In the genomic region with DNA sequence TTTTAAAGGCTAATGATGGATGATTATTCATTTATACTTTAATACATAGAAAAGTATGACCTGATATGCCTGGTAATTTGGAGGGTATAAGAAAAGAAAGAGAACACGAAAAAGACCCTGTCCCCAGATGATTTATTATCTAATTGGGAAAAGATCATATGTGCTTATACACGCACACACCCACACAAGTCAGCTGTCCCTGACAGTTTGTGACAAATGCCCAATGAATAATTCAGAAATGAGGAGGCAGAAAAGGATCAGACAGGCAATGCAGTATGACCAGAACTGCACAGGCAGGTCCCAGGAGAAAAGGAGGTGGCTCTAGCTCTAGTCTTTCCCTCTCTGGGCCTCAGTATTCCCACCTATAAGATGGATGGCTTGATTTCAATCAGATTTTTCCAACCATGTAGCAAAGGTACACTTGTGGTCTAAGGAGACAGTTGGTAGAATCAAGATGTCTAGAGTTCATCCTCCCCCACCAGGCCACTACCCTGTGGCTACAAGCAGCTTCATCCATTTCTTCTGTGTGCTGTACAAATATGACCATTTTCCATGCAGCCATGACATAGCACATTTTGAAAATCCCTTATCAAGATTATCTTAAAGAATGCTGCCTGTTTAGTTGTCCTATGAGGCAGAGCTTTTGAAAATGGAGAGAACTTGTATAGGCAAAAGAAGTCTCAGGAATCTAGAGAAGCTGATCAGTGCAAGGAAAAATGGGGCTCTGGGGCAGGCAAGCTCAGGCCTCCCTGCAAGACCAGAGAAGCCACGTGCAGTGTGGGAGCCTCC, we compare ENCODE assay signal across 1 cellular context.
TF ChIP-seq lines count a peak whose summit lies in the region.

No MANE protein-coding gene starts in this region.

TF ChIP-seq in K562, 482 proteins besides CTCF, POLR2A, EP300 and RAD21 (continued from another document and continues in another):
- TF ChIP-seq AFF1 (IDR thresholded peaks at IDR 0.05; ENCODE audit: low read depth in 1 of 2, partially characterized antibody in 2 of 2) (no peak), SIRT6 (IDR thresholded peaks at IDR 0.05; ENCODE audit: low read depth, low read length) (no peak), PATZ1 (CRISPR knock-in tag; IDR thresholded peaks at IDR 0.05; ENCODE audit: borderline replicate concordance) (no peak), PREB (CRISPR knock-in tag; IDR thresholded peaks at IDR 0.05) (no peak), ZNF583 (CRISPR knock-in tag; IDR thresholded peaks at IDR 0.05) (peak; percentile 53; the same call in 1 of the 2 replicates), TOE1 (IDR thresholded peaks at IDR 0.05; ENCODE audit: borderline replicate concordance) (no peak), TOE1 (CRISPR knock-in tag; IDR thresholded peaks at IDR 0.05; ENCODE audit: borderline replicate concordance, low read depth) (no peak), PTBP1 (IDR thresholded peaks at IDR 0.05; ENCODE audit: low read depth, low read length) (no peak), HNRNPL (IDR thresholded peaks at IDR 0.05; ENCODE audit: low read depth, low read length) (no peak), MGA (IDR thresholded peaks at IDR 0.05) (peak; percentile 56; the same call in 1 of the 2 replicates), PKNOX1 (IDR thresholded peaks at IDR 0.05) (peak; percentile 71), DMBX1 (CRISPR knock-in tag; IDR thresholded peaks at IDR 0.05; ENCODE audit: borderline replicate concordance) (0 out of 2 replicates have a peak, but pooled peaks have one; percentile 22), ARNT (IDR thresholded peaks at IDR 0.05) (no peak), BRD9 (IDR thresholded peaks at IDR 0.05; ENCODE audit: low read depth, partially characterized antibody) (no peak), CAMTA2 (CRISPR knock-in tag; conservative IDR thresholded peaks at IDR 0.05) (no peak), ZNF766 (CRISPR knock-in tag; conservative IDR thresholded peaks at IDR 0.05) (peak; percentile 85; the same call in 1 of the 2 replicates), ZNF75A (CRISPR knock-in tag; IDR thresholded peaks at IDR 0.05) (peak; percentile 20; the same call in 1 of the 2 replicates), RBFOX2 (IDR thresholded peaks at IDR 0.05; ENCODE audit: low read depth, low read length) (no peak), NFYB (IDR thresholded peaks at IDR 0.05; ENCODE audit: extremely low read depth, insufficient read length) (no peak), HOXB6 (CRISPR knock-in tag; IDR thresholded peaks at IDR 0.05; ENCODE audit: borderline replicate concordance) (no peak), ZNF740 (CRISPR knock-in tag; IDR thresholded peaks at IDR 0.05) (no peak), ZNF740 (tag; IDR thresholded peaks at IDR 0.05) (no peak), BCL6 (CRISPR knock-in tag; IDR thresholded peaks at IDR 0.05) (0 out of 2 replicates have a peak, but pooled peaks have one; percentile 36), TCF7L2 (IDR thresholded peaks at IDR 0.05; ENCODE audit: low read depth, low read length) (no peak), KLF6 (CRISPR knock-in tag; IDR thresholded peaks at IDR 0.05; ENCODE audit: borderline replicate concordance) (peak; percentile 74; the same call in 1 of the 2 replicates), SRSF9 (IDR thresholded peaks at IDR 0.05; ENCODE audit: borderline replicate concordance, low read depth, low read length) (no peak), BRD4 (IDR thresholded peaks at IDR 0.05) (0 out of 2 replicates have a peak, but pooled peaks have one; percentile 33)
- TF ChIP-seq, protein P1, sequence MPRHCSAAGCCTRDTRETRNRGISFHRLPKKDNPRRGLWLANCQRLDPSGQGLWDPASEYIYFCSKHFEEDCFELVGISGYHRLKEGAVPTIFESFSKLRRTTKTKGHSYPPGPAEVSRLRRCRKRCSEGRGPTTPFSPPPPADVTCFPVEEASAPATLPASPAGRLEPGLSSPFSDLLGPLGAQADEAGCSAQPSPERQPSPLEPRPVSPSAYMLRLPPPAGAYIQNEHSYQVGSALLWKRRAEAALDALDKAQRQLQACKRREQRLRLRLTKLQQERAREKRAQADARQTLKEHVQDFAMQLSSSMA (CRISPR knock-in tag; IDR thresholded peaks at IDR 0.05), result no peak
- TF ChIP-seq, protein P2, sequence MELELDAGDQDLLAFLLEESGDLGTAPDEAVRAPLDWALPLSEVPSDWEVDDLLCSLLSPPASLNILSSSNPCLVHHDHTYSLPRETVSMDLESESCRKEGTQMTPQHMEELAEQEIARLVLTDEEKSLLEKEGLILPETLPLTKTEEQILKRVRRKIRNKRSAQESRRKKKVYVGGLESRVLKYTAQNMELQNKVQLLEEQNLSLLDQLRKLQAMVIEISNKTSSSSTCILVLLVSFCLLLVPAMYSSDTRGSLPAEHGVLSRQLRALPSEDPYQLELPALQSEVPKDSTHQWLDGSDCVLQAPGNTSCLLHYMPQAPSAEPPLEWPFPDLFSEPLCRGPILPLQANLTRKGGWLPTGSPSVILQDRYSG (tag; conservative IDR thresholded peaks at IDR 0.05; ENCODE audit: low read depth), result peak; percentile 80
